In genomic region chr12:53722450-53723041, GRCh38 we compare ENCODE assay signal across 23 cellular contexts. TPM values are rescaled to one million over a fixed set of nuclear protein-coding genes. Genes with fewer than 3 reads are reported as not detected.
DNase-seq lines count a peak whose midpoint lies in the region; ATAC-seq and TF ChIP-seq lines count a peak whose summit lies in the region.
"Had no signal": no experiment of that assay in that cellular context is flagged by ENCODE, and none has a peak within 500 bp of the region (broad histone marks: within the 10 kb centered on the region; RNA-seq: fewer than 3 reads in every experiment).

No MANE protein-coding gene starts in this region.

- peaks cover 3% of the 10 kb centered on the region; the same call in 1 of the 2 replicates for H4K20me1 ChIP-seq in IMR-90 (ENCODE audit: insufficient read depth, low read length)

- H3K18ac ChIP-seq in IMR-90 (ENCODE audit: low read depth, low read length) (no peak overlapping the region), mesenchymal stem cell (ENCODE audit: low read depth in 1 of 2, low read length in 2 of 2) (no peak overlapping the region)

- H2BK5ac ChIP-seq in IMR-90 (ENCODE audit: low read depth, low read length, poor library complexity, severe bottlenecking) (no peak overlapping the region), mesenchymal stem cell (ENCODE audit: low read depth, low read length, poor library complexity, severe bottlenecking) (no peak overlapping the region)

- H3K27me3 ChIP-seq in IMR-90 (ENCODE audit: control insufficient read depth, insufficient read depth, low read length) (no peaks in the 10 kb centered on the region), adipocyte (replicated peaks; ENCODE audit: control insufficient read depth, insufficient read depth, low read length) (no peaks in the 10 kb centered on the region), mesenchymal stem cell (ENCODE audit: control insufficient read depth in 1 of 2, insufficient read depth in 1 of 2, low read length in 2 of 2) (no peaks in the 10 kb centered on the region)
- H3K27me3 ChIP-seq: esophagus muscularis mucosa, left lung, suprapubic skin, upper lobe of right lung had no signal

- H4K8ac ChIP-seq in IMR-90 (ENCODE audit: low read depth in 2 of 2, low read length in 2 of 2) (no peak overlapping the region), mesenchymal stem cell (ENCODE audit: low read length) (no peak overlapping the region)

- H2BK12ac ChIP-seq in mesenchymal stem cell (ENCODE audit: low read length in 2 of 2): no peak overlapping the region

- H3K56ac ChIP-seq in IMR-90 (ENCODE audit: extremely low read depth, insufficient read depth, low read length): no peak overlapping the region

- no peak overlapping the region for H3K27ac ChIP-seq in IMR-90 (ENCODE audit: insufficient read depth, low read length)
- no peak overlapping the region for H3K27ac ChIP-seq in mesenchymal stem cell (ENCODE audit: low read length, poor library complexity, severe bottlenecking)
- H3K27ac ChIP-seq: esophagus muscularis mucosa, left lung, prostate gland, suprapubic skin, upper lobe of right lung had no signal

- dilution Hi-C loops in IMR-90 (cut with HindIII; ENCODE audit: low sequenced_read_pairs, unreplicated experiment): no loop called here

- no peak overlapping the region for H2BK20ac ChIP-seq in IMR-90 (ENCODE audit: low read depth, low read length)

- H2AK9ac ChIP-seq in IMR-90 (replicated peaks; ENCODE audit: low read depth, low read length, poor library complexity): no peak overlapping the region

- intact Hi-C loops in IMR-90 (cut with micrococcal nuclease): no loop called here

- TF ChIP-seq RAD21 in IMR-90 (IDR thresholded peaks at IDR 0.05; ENCODE audit: low read length): no peak

- no CpG with 5 or more reads among the region's 3 CpGs for WGBS in IMR-90 (ENCODE audit: extremely low coverage in 2 of 2, insufficient read length in 1 of 2), 2 experiments
- WGBS in mesenchymal stem cell: 88% methylated on average over 3 of the region's 3 CpGs

- H4K91ac ChIP-seq in IMR-90 (ENCODE audit: insufficient read depth, low read depth, low read length): no peak overlapping the region
- H4K91ac ChIP-seq in mesenchymal stem cell (ENCODE audit: low read length): no peak overlapping the region

- H3K4me2 ChIP-seq in IMR-90 (ENCODE audit: low read depth, low read length) (0 out of 2 replicates have a peak overlapping the region, but pooled peaks have one; percentile 44), mesenchymal stem cell (ENCODE audit: low read length, poor library complexity, severe bottlenecking) (no peak overlapping the region)

- TF ChIP-seq POLR2A in IMR-90 (IDR thresholded peaks at IDR 0.05; ENCODE audit: low read depth, low read length): no peak

- H3K36me3 ChIP-seq in IMR-90 (ENCODE audit: control insufficient read depth, insufficient read depth, low read length) (peaks cover 35% of the 10 kb centered on the region), adipocyte (ENCODE audit: control insufficient read depth, insufficient read depth, low read length, severe bottlenecking) (peaks cover 68% of the 10 kb centered on the region), mesenchymal stem cell (ENCODE audit: control insufficient read depth in 1 of 2, insufficient read depth in 2 of 2, low read depth in 1 of 2, low read length in 2 of 2) (peaks cover 40 to 75% of the 10 kb centered on the region in 2 experiments)

- H3K4me1 ChIP-seq in IMR-90 (ENCODE audit: control insufficient read depth, insufficient read depth, low read length) (peaks cover 15% of the 10 kb centered on the region), adipocyte (ENCODE audit: control insufficient read depth, insufficient read depth, low read length) (peaks cover 33% of the 10 kb centered on the region), mesenchymal stem cell (ENCODE audit: control insufficient read depth, insufficient read depth, low read depth, low read length) (peaks cover 4% of the 10 kb centered on the region)
- H3K4me1 ChIP-seq: prostate gland had no signal

- H2AK5ac ChIP-seq in IMR-90 (ENCODE audit: low read depth, low read length): no peak overlapping the region
- no peak overlapping the region for H2AK5ac ChIP-seq in mesenchymal stem cell (ENCODE audit: low read length, severe bottlenecking)

- H3K14ac ChIP-seq in IMR-90 (replicated peaks; ENCODE audit: low read depth, low read length): no peak overlapping the region
- no peak overlapping the region for H3K14ac ChIP-seq in mesenchymal stem cell (ENCODE audit: low read length in 2 of 2)

- peak; percentile 3; the same call in 1 of the 2 replicates for ATAC-seq in IMR-90 (ENCODE audit: low read depth)
- no peak for ATAC-seq in HG03039 (IDR thresholded peaks at IDR 0.05; ENCODE audit: unreplicated experiment)
- ATAC-seq: left lung, upper lobe of right lung had no signal

- no peak overlapping the region for H2BK15ac ChIP-seq in IMR-90 (ENCODE audit: low read depth, low read length)
- H2BK15ac ChIP-seq in mesenchymal stem cell (ENCODE audit: low read depth, poor library complexity, severe bottlenecking): no peak overlapping the region

- DNase-seq in GM13976 (ENCODE audit: low spot score) (peak; percentile 52), IMR-90 (peak; percentile 82), adipocyte (ENCODE audit: low read depth) (peak; percentile 63), mesenchymal stem cell (peak; percentile 31), DMS 273 treated with DMSO at 0.1 percent for 48 hours (lab: John Stamatoyannopoulos, UW) (no peak)
- no peak for DNase-seq in activated CD8-positive, alpha-beta memory T cell treated with anti-CD3 and anti-CD28 coated beads, Interleukin-2, amount 50 U/mL, for 48 hours
- DNase-seq: C1 segment of cervical spinal cord; caudate nucleus; COR-L47; GOT3; hypothalamus; left lung; naive B cell; NCI-H1694 treated with DMSO at 0.1 percent for 48 hours; NCI-H526 treated with DMSO at 0.1 percent for 48 hours; stimulated activated CD4-positive, alpha-beta T cell treated with anti-CD3 and anti-CD28 coated beads, Interleukin-15, amount 100 ng/mL, for 24 hours; stimulated activated naive CD4-positive, alpha-beta T cell; SW 1271; upper lobe of right lung had no signal

- TF ChIP-seq CTCF in GM13976 (IDR thresholded peaks at IDR 0.05; ENCODE audit: borderline replicate concordance, control extremely low read depth, extremely low read depth, insufficient read depth, missing control alignments): no peak
- TF ChIP-seq CTCF in IMR-90 (conservative IDR thresholded peaks at IDR 0.05; ENCODE audit: low read depth, low read length): no peak

- H2AFZ ChIP-seq in IMR-90 (replicated peaks; ENCODE audit: low read length, poor library complexity) (no peak overlapping the region), mesenchymal stem cell (ENCODE audit: low read depth, low read length) (no peak overlapping the region)

- BruUV-seq in IMR-90 (replicated peaks; lab: Mats Ljungman, UMichigan): no TSS peak

- H3K9me3 ChIP-seq in IMR-90 (ENCODE audit: control insufficient read depth, insufficient read depth, low read length) (no peaks in the 10 kb centered on the region), adipocyte (ENCODE audit: control insufficient read depth, low read length) (no peaks in the 10 kb centered on the region), mesenchymal stem cell (ENCODE audit: control insufficient read depth, low read length) (no peaks in the 10 kb centered on the region)
- H3K9me3 ChIP-seq: esophagus muscularis mucosa, left lung, prostate gland, suprapubic skin, upper lobe of right lung had no signal

- H3K4me3 ChIP-seq in IMR-90 (ENCODE audit: insufficient read depth, low read depth, low read length) (no peak overlapping the region), adipocyte (ENCODE audit: low read length) (no peak overlapping the region), mesenchymal stem cell (ENCODE audit: insufficient read depth in 1 of 2, low read depth in 1 of 2, low read length in 2 of 2) (no peak overlapping the region)
- H3K4me3 ChIP-seq: esophagus muscularis mucosa, left lung, prostate gland, suprapubic skin, upper lobe of right lung had no signal

- peaks cover 11% of the 10 kb centered on the region for H3K9me1 ChIP-seq in IMR-90 (ENCODE audit: insufficient read depth, low read length)

- H3K4ac ChIP-seq in IMR-90 (ENCODE audit: low read depth, low read length): no peak overlapping the region
- no peak overlapping the region for H3K4ac ChIP-seq in mesenchymal stem cell (ENCODE audit: low read depth in 1 of 2, low read length in 2 of 2)

- H3K79me1 ChIP-seq in IMR-90 (ENCODE audit: low read depth in 1 of 2, low read length in 2 of 2) (peaks cover 10 to 24% of the 10 kb centered on the region in 2 experiments), mesenchymal stem cell (replicated peaks; ENCODE audit: low read length, poor library complexity, severe bottlenecking) (peaks cover 24% of the 10 kb centered on the region)

- no peak overlapping the region for H4K5ac ChIP-seq in IMR-90 (ENCODE audit: low read depth, low read length)

- POLR2A ChIA-PET in IMR-90 (lab: Charles Lee; ENCODE audit: unreplicated experiment): interaction anchor here (0.6 kb wide), 1 partner anchor 537 kb away, joined by 6 read pairs; no protein-coding TSS in a partner anchor

- H3K9ac ChIP-seq in IMR-90 (ENCODE audit: low read depth, low read length) (no peak overlapping the region), adipocyte (ENCODE audit: low read length) (no peak overlapping the region), mesenchymal stem cell (ENCODE audit: low read length) (no peak overlapping the region)

- CTCF ChIA-PET in IMR-90 (lab: Yijun Ruan, JAX): no interaction called here

- H2BK120ac ChIP-seq in IMR-90 (ENCODE audit: low read depth, low read length) (no peak overlapping the region), mesenchymal stem cell (ENCODE audit: low read depth, low read length) (no peak overlapping the region)

- H3K23ac ChIP-seq in IMR-90 (ENCODE audit: low read depth, low read length) (no peak overlapping the region), mesenchymal stem cell (ENCODE audit: low read length in 2 of 2) (no peak overlapping the region)

- in situ Hi-C loops in GM13976 (cut with MboI; ENCODE audit: low sequenced_read_pairs, unreplicated experiment) (no loop called here), IMR-90 (cut with MboI; ENCODE audit: low sequenced_read_pairs) (no loop called here)

RNA-seq across cellular contexts. Expression of gene CALCOCO1, which starts 4.7 kb away (rescaled TPM):
- total RNA-seq in IMR-90 (2012; rRNA removed): 100.0 and 169 TPM in 2 replicates
- 110 and 156 TPM in 2 replicates for polyA plus RNA-seq in IMR-90 (2012; rRNA removed)
- 66.6 and 103 TPM in 2 replicates for polyA plus RNA-seq in IMR-90 (2012; cell fraction: cytosol; rRNA removed)
- 596 and 737 TPM in 2 replicates for polyA plus RNA-seq in IMR-90 (2012; cell fraction: nucleus; rRNA removed; ENCODE audit: low replicate concordance)
- 52.6 TPM for polyA plus RNA-seq in mesenchymal stem cell (2013, experiment 1 of 2)
- 49.8 TPM for polyA plus RNA-seq in mesenchymal stem cell (2013, experiment 2 of 2)

RNA-seq across cellular contexts. Expression of gene CISTR, which starts 29.2 kb away (rescaled TPM):
- total RNA-seq in IMR-90 (2012; rRNA removed): not detected in 2 replicates
- polyA plus RNA-seq in IMR-90 (2012; rRNA removed): not detected in 2 replicates
- polyA plus RNA-seq in IMR-90 (2012; cell fraction: cytosol; rRNA removed): not detected in 2 replicates
- polyA plus RNA-seq in IMR-90 (2012; cell fraction: nucleus; rRNA removed; ENCODE audit: low replicate concordance): not detected in 2 replicates
- polyA plus RNA-seq in mesenchymal stem cell (2013, experiment 1 of 2): not detected
- polyA plus RNA-seq in mesenchymal stem cell (2013, experiment 2 of 2): not detected
- total RNA-seq: esophagus muscularis mucosa, left lung, prostate gland, suprapubic skin, upper lobe of right lung had no signal

RNA-seq across cellular contexts. Expression of gene ATP5MC2, which starts 46.7 kb away (rescaled TPM):
- total RNA-seq in IMR-90 (2012; rRNA removed): 138 and 361 TPM in 2 replicates
- 309 and 344 TPM in 2 replicates for polyA plus RNA-seq in IMR-90 (2012; rRNA removed)
- polyA plus RNA-seq in IMR-90 (2012; cell fraction: cytosol; rRNA removed): 479 and 973 TPM in 2 replicates
- 159 and 236 TPM in 2 replicates for polyA plus RNA-seq in IMR-90 (2012; cell fraction: nucleus; rRNA removed; ENCODE audit: low replicate concordance)
- 474 TPM for polyA plus RNA-seq in mesenchymal stem cell (2013, experiment 1 of 2)
- polyA plus RNA-seq in mesenchymal stem cell (2013, experiment 2 of 2): 484 TPM

Comparison
In these comparisons a context has a peak if more than half of its experiments do, and no peak if none do; other contexts are left out.
1. DNase-seq: peak in GM13976 (single experiment), IMR-90 (single experiment), adipocyte (single experiment) and mesenchymal stem cell (single experiment); none in activated CD8-positive, alpha-beta memory T cell treated with anti-CD3 and anti-CD28 coated beads, Interleukin-2, amount 50 U/mL, for 48 hours (single experiment) and DMS 273 treated with DMSO at 0.1 percent for 48 hours (single experiment).